Comparison of ENCODE assay signal across 11 cellular contexts in genomic region chr19:43774940-43775258, GRCh38. TPM values are rescaled to one million over a fixed set of nuclear protein-coding genes. Genes with fewer than 3 reads are reported as not detected.
DNase-seq lines count a peak whose midpoint lies in the region; ATAC-seq, FAIRE-seq and TF ChIP-seq lines count a peak whose summit lies in the region.
"Not testable (repeated sequence)": the region's sequence is repeated elsewhere in the genome, so short reads cannot be mapped to it uniquely, and the experiment has no call there.
"Had no signal": no experiment of that assay in that cellular context is flagged by ENCODE, and none has a peak within 500 bp of the region (broad histone marks: within the 10 kb centered on the region; RNA-seq: fewer than 3 reads in every experiment).

No MANE protein-coding gene starts in this region.

- DNase-seq in HFFc6; K562 (ENCODE audit: extremely low read depth in 1 of 4, low spot score in 3 of 4); keratinocyte (ENCODE audit: low read depth, low spot score); omental fat pad (ENCODE audit: low spot score); upper lobe of right lung: not testable (repeated sequence)
- DNase-seq in fibroblast of the aortic adventitia (ENCODE audit: low read depth), result peak; percentile 55

- not testable (repeated sequence) for TF ChIP-seq EP300 in K562 (IDR thresholded peaks at IDR 0.05; ENCODE audit: low read length)

- in situ Hi-C loops in K562 (cut with MboI), result not testable (repeated sequence)

- TF ChIP-seq POLR2A in K562 (conservative IDR thresholded peaks at IDR 0.05), result not testable (repeated sequence)

- not testable (repeated sequence) for H3K9me3 Mint-ChIP-seq in HFFc6

- TF ChIP-seq CTCF in HFFc6 (IDR thresholded peaks at IDR 0.05); K562 (IDR thresholded peaks at IDR 0.05 in 2 of 3, conservative IDR thresholded peaks at IDR 0.05 in 1 of 3; ENCODE audit: insufficient read depth in 2 of 3, low read depth in 1 of 3, low read length in 3 of 3); fibroblast of the aortic adventitia (IDR thresholded peaks at IDR 0.05; ENCODE audit: insufficient read depth, low read length); keratinocyte (optimal IDR thresholded peaks at IDR 0.05 in 1 of 3, IDR thresholded peaks at IDR 0.05 in 1 of 3, conservative IDR thresholded peaks at IDR 0.05 in 1 of 3; ENCODE audit: extremely low read depth in 1 of 3, insufficient read depth in 2 of 3, low read length in 3 of 3); omental fat pad (IDR thresholded peaks at IDR 0.05); upper lobe of right lung (IDR thresholded peaks at IDR 0.05): not testable (repeated sequence)

- peaks cover 30% of the 10 kb centered on the region for H3K36me3 ChIP-seq in K562 (ENCODE audit: control insufficient read depth, insufficient read depth, low read length)
- not testable (repeated sequence) for H3K36me3 ChIP-seq in keratinocyte (ENCODE audit: control insufficient read depth in 2 of 2, extremely low read depth in 1 of 2, insufficient read depth in 2 of 2, low read length in 2 of 2); upper lobe of right lung

- peaks cover 30% of the 10 kb centered on the region for H3K4me1 Mint-ChIP-seq in HFFc6 (ENCODE audit: low read depth)

- WGBS in K562 (ENCODE audit: insufficient coverage, low coverage, missing lambda C conversion rate), result 11% methylated on average over 11 of the region's 11 CpGs

- not testable (repeated sequence) for H3K27me3 ChIP-seq in K562 (ENCODE audit: control insufficient read depth in 2 of 2, insufficient read depth in 2 of 2, low read length in 2 of 2); keratinocyte (ENCODE audit: control insufficient read depth, extremely low read depth, insufficient read depth, low read length); upper lobe of right lung

- H3K9me1 ChIP-seq in K562 (ENCODE audit: control insufficient read depth, insufficient read depth, low read length); keratinocyte (ENCODE audit: control insufficient read depth, extremely low read depth, insufficient read depth, low read length): not testable (repeated sequence)

- H3K4me1 ChIP-seq in K562 (replicated peaks in 1 of 2; ENCODE audit: control insufficient read depth in 2 of 2, insufficient read depth in 2 of 2, low read length in 2 of 2) (peaks cover 65 to 69% of the 10 kb centered on the region in 2 experiments), keratinocyte (ENCODE audit: control insufficient read depth, extremely low read depth, insufficient read depth, low read length) (peaks cover 21% of the 10 kb centered on the region), upper lobe of right lung (peaks cover 33% of the 10 kb centered on the region)

- dilution Hi-C loops in keratinocyte (cut with MboI; ENCODE audit: extremely low pct_ligation_motif_present, low sequenced_read_pairs), result not testable (repeated sequence)

- H3K27ac ChIP-seq in K562 (ENCODE audit: extremely low read depth, low read depth, low read length), result peak overlapping the region; percentile 95
- not testable (repeated sequence) for H3K27ac ChIP-seq in keratinocyte (ENCODE audit: control insufficient read depth, insufficient read depth, low read length); upper lobe of right lung

- not testable (repeated sequence) for H3K36me3 Mint-ChIP-seq in HFFc6 (ENCODE audit: low read depth)

- H3K4me3 ChIP-seq in K562 (peak overlapping the region; percentile 51; the same call in 1 of the 2 replicates), upper lobe of right lung (peak overlapping the region; percentile 22)
- H3K4me3 ChIP-seq in fibroblast of the aortic adventitia (ENCODE audit: low read depth, low read length); keratinocyte (ENCODE audit: control insufficient read depth in 2 of 3, extremely low read depth in 1 of 3, insufficient read depth in 2 of 3, low read depth in 1 of 3, low read length in 3 of 3): not testable (repeated sequence)

- BruUV-seq in K562 (replicated peaks; lab: Mats Ljungman, UMichigan), result not testable (repeated sequence)

- H3K4me3 Mint-ChIP-seq in HFFc6, result peak overlapping the region; percentile 57

- peak overlapping the region; percentile 69 to 75; a peak in 3 of 4 replicates for H3K9ac ChIP-seq in K562 (ENCODE audit: insufficient read depth in 1 of 2, low read depth in 2 of 2, low read length in 2 of 2)
- H3K9ac ChIP-seq in keratinocyte (ENCODE audit: control insufficient read depth, extremely low read depth, insufficient read depth, low read length), result not testable (repeated sequence)

- peaks cover 74% of the 10 kb centered on the region for H3K79me2 ChIP-seq in K562 (ENCODE audit: control insufficient read depth, insufficient read depth, low read length)
- not testable (repeated sequence) for H3K79me2 ChIP-seq in keratinocyte (ENCODE audit: control insufficient read depth, insufficient read depth, low read length)

- peak overlapping the region; percentile 90 for H2AFZ ChIP-seq in K562 (ENCODE audit: low read depth, low read length)
- not testable (repeated sequence) for H2AFZ ChIP-seq in keratinocyte (ENCODE audit: control insufficient read depth, low read length)

- H3K4me2 ChIP-seq in K562 (ENCODE audit: insufficient read depth, low read length), result peak overlapping the region; percentile 90
- H3K4me2 ChIP-seq in keratinocyte (ENCODE audit: control insufficient read depth, extremely low read depth, insufficient read depth, low read depth, low read length), result peak overlapping the region; percentile 9

- H3K9me3 ChIP-seq in K562 (replicated peaks; ENCODE audit: control insufficient read depth, insufficient read depth, low read depth, low read length); keratinocyte (ENCODE audit: control insufficient read depth, low read depth, low read length); upper lobe of right lung: not testable (repeated sequence)

- not testable (repeated sequence) for H3K27me3 Mint-ChIP-seq in HFFc6 (ENCODE audit: insufficient read depth)

- CTCF ChIA-PET in K562 (lab: Yijun Ruan, JAX; ENCODE audit: low intra/inter-chr PET ratio), result interaction anchor here (0.7 to 2.0 kb wide), 4 partner anchors 9 to 30 kb away, joined by 3 to 14 read pairs (median 4); no protein-coding TSS in a partner anchor

- intact Hi-C loops in K562 (cut with micrococcal nuclease), result loop anchor here (1.0 kb wide), 1 partner anchor 10 kb away; no protein-coding TSS in a partner anchor
- intact Hi-C loops in upper lobe of right lung (cut with DNase I), result not testable (repeated sequence)

- H3K27ac Mint-ChIP-seq in HFFc6, result not testable (repeated sequence)

- POLR2A ChIA-PET in K562 (lab: Yijun Ruan, JAX), result interaction anchor here (1.0 to 9.9 kb wide), 4 partner anchors 9 to 21 kb away, joined by 5 to 71 read pairs (median 24); partner anchors contain the start of gene SMG9

- TF ChIP-seq RAD21 in K562 (CRISPR knock-in tag; conservative IDR thresholded peaks at IDR 0.05 in 1 of 2, IDR thresholded peaks at IDR 0.05 in 1 of 2), result not testable (repeated sequence)

- FAIRE-seq in K562 (lab: Jason Lieb, UNC); keratinocyte (lab: Jason Lieb, UNC): not testable (repeated sequence)

- H4K20me1 ChIP-seq in K562 (replicated peaks; ENCODE audit: control insufficient read depth, insufficient read depth, low read length); keratinocyte (ENCODE audit: control insufficient read depth, extremely low read depth, insufficient read depth, low read length): not testable (repeated sequence)

- ATAC-seq in K562, result peak; percentile 48
- peak; percentile 14 for ATAC-seq in omental fat pad (ENCODE audit: low FRiP score)
- ATAC-seq in upper lobe of right lung, result not testable (repeated sequence)

RNA-seq across cellular contexts. Expression of gene KCNN4, which starts 5.9 kb away (rescaled TPM):
- 1 to 10 TPM in 2 of 6 experiments, under 1 TPM in 4; 0.53 to 3.1 (median 0.81) TPM for total RNA-seq in HFFc6 (2021; fragmentation: NEBNext Ultra II Directional; extraction: Animal tissue kit (Norgen Biotek cat#: 25700))
- 29.9 and 77.4 TPM in 2 replicates for total RNA-seq in K562 (2011; cell fraction: chromatin; rRNA removed; ENCODE audit: low replicate concordance)
- total RNA-seq in K562 (2011; cell fraction: nucleolus; rRNA removed), result 79.4 and 80.4 TPM in 2 replicates
- 61.0 and 61.7 TPM in 2 replicates for total RNA-seq in K562 (2011; cell fraction: nucleoplasm; rRNA removed)
- 31.8 and 32.1 TPM in 2 replicates for total RNA-seq in K562 (2014; rRNA removed)
- 9.2 and 10.7 TPM in 2 replicates for total RNA-seq in K562 (2014; rRNA removed; fragmentation: Illumina TruSeq; extraction: Trizol)
- 18.6 and 19.5 TPM in 2 replicates for total RNA-seq in K562 (2015; rRNA removed; fragmentation: Illumina TruSeq; extraction: Trizol)
- total RNA-seq in K562 (2021), result 26.6 and 28.6 TPM in 2 replicates
- polyA plus RNA-seq in K562 (2011; rRNA removed), result 29.4 and 33.9 TPM in 2 replicates
- 40.2 and 61.3 TPM in 2 replicates for polyA plus RNA-seq in K562 (2011; cell fraction: cytosol; rRNA removed)
- polyA plus RNA-seq in K562 (2011; cell fraction: nucleus; rRNA removed), result 111 and 177 TPM in 2 replicates
- polyA plus RNA-seq in K562 (2012), result 16.4 and 18.7 TPM in 2 replicates
- 22.6 and 25.9 TPM in 2 replicates for polyA plus RNA-seq in K562 (2014; fragmentation: Illumina TruSeq; extraction: Trizol)
- polyA plus RNA-seq in K562 (2014; fragmentation: Nextera tagmentation; extraction: Ambion mirVana), result 1 to 10 TPM in 1 of 2 experiments, under 1 TPM in 1; 0.53 to 2.0 TPM
- polyA plus RNA-seq in K562 (2014; rRNA removed), result 37.6 and 37.7 TPM in 2 replicates
- polyA minus RNA-seq in K562 (2011; rRNA and poly(A)+ RNA removed), result 18.4 and 22.7 TPM in 2 replicates
- 16.1 and 22.7 TPM in 2 replicates for polyA minus RNA-seq in K562 (2011; cell fraction: cytosol; rRNA and poly(A)+ RNA removed)
- 26.3 and 27.8 TPM in 2 replicates for polyA minus RNA-seq in K562 (2011; cell fraction: nucleus; rRNA and poly(A)+ RNA removed)
- total RNA-seq in fibroblast of the aortic adventitia (ENCODE audit: low replicate concordance), result 1.2 and 39.9 TPM in 2 replicates
- polyA plus RNA-seq in keratinocyte, result 9.8 to 15.5 TPM (median 10.5 TPM) in 3 replicates
- 2.8 TPM for polyA plus RNA-seq in keratinocyte (2011; ENCODE audit: low read depth)
- 3.3 and 4.6 TPM in 2 replicates for polyA plus RNA-seq in keratinocyte (2011; cell fraction: cytosol; rRNA removed)
- polyA plus RNA-seq in keratinocyte (2011; cell fraction: nucleus; rRNA removed), result 20.7 and 21.0 TPM in 2 replicates
- 5.6 and 14.8 TPM in 2 replicates for polyA plus RNA-seq in keratinocyte (2012; ENCODE audit: low replicate concordance)
- 7.9 to 28.6 TPM (median 10.3 TPM) in 3 replicates for polyA minus RNA-seq in keratinocyte
- polyA minus RNA-seq in keratinocyte (2011; cell fraction: cytosol; rRNA and poly(A)+ RNA removed), result 11.3 TPM
- polyA minus RNA-seq in keratinocyte (2011; cell fraction: nucleus; rRNA and poly(A)+ RNA removed), result 11.3 and 11.5 TPM in 2 replicates
- total RNA-seq in omental fat pad, result 10 to 100 TPM in 1 of 4 donors, 1 to 10 TPM in 2, under 1 TPM in 1; 0.74 to 19.1 (median 2.6) TPM
- 7.3 TPM for total RNA-seq in upper lobe of right lung

RNA-seq across cellular contexts. Expression of gene SMG9, which starts 20.1 kb away (rescaled TPM):
- 10 to 100 TPM; 29.8 to 39.4 (median 32.0) TPM for total RNA-seq in HFFc6 (2021; fragmentation: NEBNext Ultra II Directional; extraction: Animal tissue kit (Norgen Biotek cat#: 25700))
- total RNA-seq in K562 (2011; cell fraction: chromatin; rRNA removed; ENCODE audit: low replicate concordance), result 85.7 and 122 TPM in 2 replicates
- 58.7 and 72.8 TPM in 2 replicates for total RNA-seq in K562 (2011; cell fraction: nucleolus; rRNA removed)
- 73.1 and 75.7 TPM in 2 replicates for total RNA-seq in K562 (2011; cell fraction: nucleoplasm; rRNA removed)
- 38.6 and 40.2 TPM in 2 replicates for total RNA-seq in K562 (2014; rRNA removed)
- total RNA-seq in K562 (2014; rRNA removed; fragmentation: Illumina TruSeq; extraction: Trizol), result 17.2 and 21.8 TPM in 2 replicates
- 39.6 and 40.4 TPM in 2 replicates for total RNA-seq in K562 (2015; rRNA removed; fragmentation: Illumina TruSeq; extraction: Trizol)
- total RNA-seq in K562 (2021), result 79.7 and 86.1 TPM in 2 replicates
- 17.7 and 53.5 TPM in 2 replicates for polyA plus RNA-seq in K562 (2011; rRNA removed)
- 27.4 and 31.8 TPM in 2 replicates for polyA plus RNA-seq in K562 (2011; cell fraction: cytosol; rRNA removed)
- 122 and 124 TPM in 2 replicates for polyA plus RNA-seq in K562 (2011; cell fraction: nucleus; rRNA removed)
- 34.7 and 52.6 TPM in 2 replicates for polyA plus RNA-seq in K562 (2012)
- 53.6 and 61.0 TPM in 2 replicates for polyA plus RNA-seq in K562 (2014; fragmentation: Illumina TruSeq; extraction: Trizol)
- 1 to 10 TPM; 1.7 to 3.9 TPM for polyA plus RNA-seq in K562 (2014; fragmentation: Nextera tagmentation; extraction: Ambion mirVana)
- polyA plus RNA-seq in K562 (2014; rRNA removed), result 46.1 and 49.1 TPM in 2 replicates
- polyA minus RNA-seq in K562 (2011; rRNA and poly(A)+ RNA removed), result 14.1 and 14.6 TPM in 2 replicates
- polyA minus RNA-seq in K562 (2011; cell fraction: cytosol; rRNA and poly(A)+ RNA removed), result 23.5 and 24.0 TPM in 2 replicates
- 18.7 and 33.0 TPM in 2 replicates for polyA minus RNA-seq in K562 (2011; cell fraction: nucleus; rRNA and poly(A)+ RNA removed)
- total RNA-seq in fibroblast of the aortic adventitia (ENCODE audit: low replicate concordance), result 18.6 and 25.0 TPM in 2 replicates
- polyA plus RNA-seq in keratinocyte, result 12.1 to 15.6 TPM (median 14.8 TPM) in 3 replicates
- polyA plus RNA-seq in keratinocyte (2011; ENCODE audit: low read depth), result 10.6 TPM
- polyA plus RNA-seq in keratinocyte (2011; cell fraction: cytosol; rRNA removed), result 7.7 and 12.0 TPM in 2 replicates
- polyA plus RNA-seq in keratinocyte (2011; cell fraction: nucleus; rRNA removed), result 53.4 and 59.6 TPM in 2 replicates
- 17.9 and 24.6 TPM in 2 replicates for polyA plus RNA-seq in keratinocyte (2012; ENCODE audit: low replicate concordance)
- 11.7 to 17.9 TPM (median 12.4 TPM) in 3 replicates for polyA minus RNA-seq in keratinocyte
- polyA minus RNA-seq in keratinocyte (2011; cell fraction: cytosol; rRNA and poly(A)+ RNA removed), result 11.9 TPM
- 12.8 and 14.0 TPM in 2 replicates for polyA minus RNA-seq in keratinocyte (2011; cell fraction: nucleus; rRNA and poly(A)+ RNA removed)
- 10 to 100 TPM; 13.7 to 22.8 (median 15.5) TPM for total RNA-seq in omental fat pad
- total RNA-seq in upper lobe of right lung, result 44.7 TPM

RNA-seq across cellular contexts. Expression of gene LYPD5, which starts 27.3 kb away (rescaled TPM):
- total RNA-seq in HFFc6 (2021; fragmentation: NEBNext Ultra II Directional; extraction: Animal tissue kit (Norgen Biotek cat#: 25700)), result under 1 TPM in 5 of 6 experiments, not detected in 1; 0.11 to 0.81 (median 0.34) TPM
- total RNA-seq in K562 (2011; cell fraction: chromatin; rRNA removed; ENCODE audit: low replicate concordance), result 0.42 and 1.1 TPM in 2 replicates
- 0.26 and 0.50 TPM in 2 replicates for total RNA-seq in K562 (2011; cell fraction: nucleolus; rRNA removed)
- 0.15 TPM in 1 of 2 replicates, not detected in the other for total RNA-seq in K562 (2011; cell fraction: nucleoplasm; rRNA removed)
- total RNA-seq in K562 (2014; rRNA removed) (0.20 TPM in 1 of 2 replicates, not detected in the other), K562 (2014; rRNA removed; fragmentation: Illumina TruSeq; extraction: Trizol) (0.13 TPM in 1 of 2 replicates, not detected in the other), K562 (2015; rRNA removed; fragmentation: Illumina TruSeq; extraction: Trizol) (0.19 and 0.22 TPM in 2 replicates), K562 (2021) (0.09 and 0.25 TPM in 2 replicates), fibroblast of the aortic adventitia (ENCODE audit: low replicate concordance) (0.72 and 1.1 TPM in 2 replicates), omental fat pad (10 to 100 TPM in 1 of 4 donors, 1 to 10 TPM in 2, under 1 TPM in 1; 0.95 to 15.0 (median 2.4) TPM), upper lobe of right lung (3.6 TPM)
- polyA plus RNA-seq in K562 (2011; rRNA removed) (0.21 and 0.26 TPM in 2 replicates), K562 (2014; fragmentation: Illumina TruSeq; extraction: Trizol) (0.06 and 0.24 TPM in 2 replicates), K562 (2014; fragmentation: Nextera tagmentation; extraction: Ambion mirVana) (under 1 TPM in 1 of 2 experiments, not detected in 1; 0.03 TPM), K562 (2014; rRNA removed) (0.11 TPM in 1 of 2 replicates, not detected in the other), keratinocyte (4.0 to 8.8 TPM (median 4.2 TPM) in 3 replicates)
- polyA plus RNA-seq in K562 (2011; cell fraction: cytosol; rRNA removed), result 0.16 and 0.39 TPM in 2 replicates
- 0.14 and 0.47 TPM in 2 replicates for polyA plus RNA-seq in K562 (2011; cell fraction: nucleus; rRNA removed)
- 0.09 and 0.25 TPM in 2 replicates for polyA plus RNA-seq in K562 (2012)
- polyA minus RNA-seq in K562 (2011; rRNA and poly(A)+ RNA removed), result 0.21 TPM in 2 replicates
- not detected in 2 replicates for polyA minus RNA-seq in K562 (2011; cell fraction: cytosol; rRNA and poly(A)+ RNA removed)
- polyA minus RNA-seq in K562 (2011; cell fraction: nucleus; rRNA and poly(A)+ RNA removed), result 0.22 and 0.54 TPM in 2 replicates
- polyA plus RNA-seq in keratinocyte (2011; ENCODE audit: low read depth), result 46.7 TPM
- 6.1 and 7.7 TPM in 2 replicates for polyA plus RNA-seq in keratinocyte (2011; cell fraction: cytosol; rRNA removed)
- 5.4 and 7.3 TPM in 2 replicates for polyA plus RNA-seq in keratinocyte (2011; cell fraction: nucleus; rRNA removed)
- polyA plus RNA-seq in keratinocyte (2012; ENCODE audit: low replicate concordance), result 7.9 and 75.5 TPM in 2 replicates
- 8.5 to 29.6 TPM (median 9.0 TPM) in 3 replicates for polyA minus RNA-seq in keratinocyte
- 17.5 TPM for polyA minus RNA-seq in keratinocyte (2011; cell fraction: cytosol; rRNA and poly(A)+ RNA removed)
- 7.5 and 15.8 TPM in 2 replicates for polyA minus RNA-seq in keratinocyte (2011; cell fraction: nucleus; rRNA and poly(A)+ RNA removed)
- total RNA-seq: LHCN-M2 had no signal

RNA-seq across cellular contexts. Expression of gene ZNF283, which starts 52.2 kb away (rescaled TPM):
- total RNA-seq in HFFc6 (2021; fragmentation: NEBNext Ultra II Directional; extraction: Animal tissue kit (Norgen Biotek cat#: 25700)), result 1 to 10 TPM; 5.7 to 9.0 (median 7.9) TPM
- 18.2 and 43.1 TPM in 2 replicates for total RNA-seq in K562 (2011; cell fraction: chromatin; rRNA removed; ENCODE audit: low replicate concordance)
- 15.0 and 16.3 TPM in 2 replicates for total RNA-seq in K562 (2011; cell fraction: nucleolus; rRNA removed)
- 19.9 and 37.9 TPM in 2 replicates for total RNA-seq in K562 (2011; cell fraction: nucleoplasm; rRNA removed)
- total RNA-seq in K562 (2014; rRNA removed) (7.9 TPM in 2 replicates), K562 (2014; rRNA removed; fragmentation: Illumina TruSeq; extraction: Trizol) (19.5 and 21.3 TPM in 2 replicates), K562 (2015; rRNA removed; fragmentation: Illumina TruSeq; extraction: Trizol) (11.3 and 14.0 TPM in 2 replicates), K562 (2021) (10.3 and 10.7 TPM in 2 replicates), fibroblast of the aortic adventitia (ENCODE audit: low replicate concordance) (12.5 and 29.9 TPM in 2 replicates), omental fat pad (10 to 100 TPM in 1 of 4 donors, 1 to 10 TPM in 3; 4.8 to 20.5 (median 7.3) TPM), upper lobe of right lung (11.7 TPM)
- polyA plus RNA-seq in K562 (2011; rRNA removed) (7.3 and 9.8 TPM in 2 replicates), K562 (2014; fragmentation: Illumina TruSeq; extraction: Trizol) (6.2 and 7.0 TPM in 2 replicates), K562 (2014; fragmentation: Nextera tagmentation; extraction: Ambion mirVana) (10 to 100 TPM in 1 of 2 experiments, 1 to 10 TPM in 1; 6.0 to 11.1 TPM), K562 (2014; rRNA removed) (7.2 and 9.4 TPM in 2 replicates), keratinocyte (3.5 to 7.7 TPM (median 5.7 TPM) in 3 replicates)
- polyA plus RNA-seq in K562 (2011; cell fraction: cytosol; rRNA removed), result 0.78 and 2.6 TPM in 2 replicates
- polyA plus RNA-seq in K562 (2011; cell fraction: nucleus; rRNA removed), result 7.9 and 12.9 TPM in 2 replicates
- polyA plus RNA-seq in K562 (2012), result 5.7 and 5.8 TPM in 2 replicates
- 21.0 and 25.4 TPM in 2 replicates for polyA minus RNA-seq in K562 (2011; rRNA and poly(A)+ RNA removed)
- 4.3 and 6.1 TPM in 2 replicates for polyA minus RNA-seq in K562 (2011; cell fraction: cytosol; rRNA and poly(A)+ RNA removed)
- 12.8 and 28.8 TPM in 2 replicates for polyA minus RNA-seq in K562 (2011; cell fraction: nucleus; rRNA and poly(A)+ RNA removed)
- 3.8 TPM for polyA plus RNA-seq in keratinocyte (2011; ENCODE audit: low read depth)
- polyA plus RNA-seq in keratinocyte (2011; cell fraction: cytosol; rRNA removed), result 2.1 and 2.9 TPM in 2 replicates
- 10.7 and 11.8 TPM in 2 replicates for polyA plus RNA-seq in keratinocyte (2011; cell fraction: nucleus; rRNA removed)
- polyA plus RNA-seq in keratinocyte (2012; ENCODE audit: low replicate concordance), result 4.4 and 5.2 TPM in 2 replicates
- polyA minus RNA-seq in keratinocyte, result 7.8 to 15.1 TPM (median 11.2 TPM) in 3 replicates
- polyA minus RNA-seq in keratinocyte (2011; cell fraction: cytosol; rRNA and poly(A)+ RNA removed), result 5.4 TPM
- polyA minus RNA-seq in keratinocyte (2011; cell fraction: nucleus; rRNA and poly(A)+ RNA removed), result 12.8 and 21.1 TPM in 2 replicates

RNA-seq across cellular contexts. Expression of gene IRGC, which starts 59.0 kb away (rescaled TPM):
- total RNA-seq in HFFc6 (2021; fragmentation: NEBNext Ultra II Directional; extraction: Animal tissue kit (Norgen Biotek cat#: 25700)), result not detected
- not detected in 2 replicates for total RNA-seq in K562 (2011; cell fraction: chromatin; rRNA removed; ENCODE audit: low replicate concordance)
- total RNA-seq in K562 (2011; cell fraction: nucleolus; rRNA removed), result not detected in 2 replicates
- not detected in 2 replicates for total RNA-seq in K562 (2011; cell fraction: nucleoplasm; rRNA removed)
- total RNA-seq in K562 (2014; rRNA removed) (not detected in 2 replicates), K562 (2014; rRNA removed; fragmentation: Illumina TruSeq; extraction: Trizol) (not detected in 2 replicates), K562 (2015; rRNA removed; fragmentation: Illumina TruSeq; extraction: Trizol) (not detected in 2 replicates), K562 (2021) (not detected in 2 replicates), fibroblast of the aortic adventitia (ENCODE audit: low replicate concordance) (not detected in 2 replicates), omental fat pad (not detected), upper lobe of right lung (not detected)
- polyA plus RNA-seq in K562 (2011; rRNA removed) (not detected in 2 replicates), K562 (2014; fragmentation: Illumina TruSeq; extraction: Trizol) (not detected in 2 replicates), K562 (2014; fragmentation: Nextera tagmentation; extraction: Ambion mirVana) (not detected), K562 (2014; rRNA removed) (not detected in 2 replicates), keratinocyte (not detected in 3 replicates)
- polyA plus RNA-seq in K562 (2011; cell fraction: cytosol; rRNA removed), result not detected in 2 replicates
- not detected in 2 replicates for polyA plus RNA-seq in K562 (2011; cell fraction: nucleus; rRNA removed)
- not detected in 2 replicates for polyA plus RNA-seq in K562 (2012)
- not detected in 2 replicates for polyA minus RNA-seq in K562 (2011; rRNA and poly(A)+ RNA removed)
- polyA minus RNA-seq in K562 (2011; cell fraction: cytosol; rRNA and poly(A)+ RNA removed), result not detected in 2 replicates
- polyA minus RNA-seq in K562 (2011; cell fraction: nucleus; rRNA and poly(A)+ RNA removed), result not detected in 2 replicates
- not detected for polyA plus RNA-seq in keratinocyte (2011; ENCODE audit: low read depth)
- polyA plus RNA-seq in keratinocyte (2011; cell fraction: cytosol; rRNA removed), result not detected in 2 replicates
- not detected in 2 replicates for polyA plus RNA-seq in keratinocyte (2011; cell fraction: nucleus; rRNA removed)
- not detected in 2 replicates for polyA plus RNA-seq in keratinocyte (2012; ENCODE audit: low replicate concordance)
- not detected in 3 replicates for polyA minus RNA-seq in keratinocyte
- polyA minus RNA-seq in keratinocyte (2011; cell fraction: cytosol; rRNA and poly(A)+ RNA removed), result not detected
- not detected in 2 replicates for polyA minus RNA-seq in keratinocyte (2011; cell fraction: nucleus; rRNA and poly(A)+ RNA removed)
- total RNA-seq: CD4-positive, alpha-beta memory T cell; dermis microvascular lymphatic vessel endothelial cell; LHCN-M2; liver; sciatic nerve had no signal
- polyA plus RNA-seq: CD4-positive, alpha-beta memory T cell; liver had no signal
